ENCODE assay signal across 19 cellular contexts in the genomic region with DNA sequence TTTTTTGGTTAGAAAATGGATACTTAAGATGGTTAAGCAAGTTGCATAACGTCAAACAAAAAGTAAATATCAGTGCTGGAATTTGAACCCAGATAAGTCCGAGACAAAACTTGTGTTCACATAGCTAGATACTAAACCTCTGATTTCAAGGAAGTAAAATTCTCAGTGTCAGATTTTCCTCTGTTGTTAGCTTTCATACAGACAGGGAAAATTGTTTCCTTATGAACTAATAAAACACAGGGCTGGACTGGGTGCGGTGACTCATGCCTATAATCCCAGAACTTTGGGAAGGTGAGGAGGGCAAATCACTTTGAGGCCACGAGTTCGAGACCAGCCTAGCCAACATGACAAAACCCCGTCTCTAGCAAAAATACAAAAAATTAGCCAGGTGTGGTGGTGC. TPM values are rescaled to one million over a fixed set of nuclear protein-coding genes. Genes with fewer than 3 reads are reported as not detected.
DNase-seq lines count a peak whose midpoint lies in the region; ATAC-seq and TF ChIP-seq lines count a peak whose summit lies in the region.
"Had no signal": no experiment of that assay in that cellular context is flagged by ENCODE, and none has a peak within 500 bp of the region (broad histone marks: within the 10 kb centered on the region; RNA-seq: fewer than 3 reads in every experiment).

No MANE protein-coding gene starts in this region.

- 39 to 72% (median 51%) methylated on average over 6 of the region's 6 CpGs for WGBS in stomach, 5 donors

- H3K4me1 ChIP-seq in PC-3 (ENCODE audit: insufficient read depth, low read length), result no peaks in the 10 kb centered on the region
- H3K4me1 ChIP-seq in stomach, result peaks cover 15 to 37% (median 26%) of the 10 kb centered on the region in 4 donors

- H3K9ac ChIP-seq in PC-3 (ENCODE audit: low read length), result no peak overlapping the region
- H3K9ac ChIP-seq: SK-N-SH had no signal

- no peak overlapping the region for H3K27ac Mint-ChIP-seq in activated CD8-positive, alpha-beta memory T cell treated with anti-CD3 and anti-CD28 coated beads, Interleukin-2, amount 10 ng/mL, durations not matched to agents 7 days and 5 days
- H3K27ac Mint-ChIP-seq: activated CD4-positive, alpha-beta T cell treated with anti-CD3 and anti-CD28 coated beads for 36 hours; memory B cell; stimulated activated naive B cell treated with anti-CD40 and anti-IgM and Interleukin-4, amounts not matched to agents 10 μg/mL and 1 μg/mL and 100 μg/mL, for 72 hours had no signal

- H3K27me3 ChIP-seq in PC-3 (ENCODE audit: low read length) (no peaks in the 10 kb centered on the region), stomach (no peaks in the 10 kb centered on the region)
- H3K27me3 ChIP-seq: tibial artery had no signal

- H3K36me3 Mint-ChIP-seq in activated CD8-positive, alpha-beta memory T cell treated with anti-CD3 and anti-CD28 coated beads, Interleukin-2, amount 10 ng/mL, durations not matched to agents 7 days and 5 days, result peaks cover 26% of the 10 kb centered on the region

- no peak overlapping the region for H3K4me3 Mint-ChIP-seq in activated CD8-positive, alpha-beta memory T cell treated with anti-CD3 and anti-CD28 coated beads, Interleukin-2, amount 10 ng/mL, durations not matched to agents 7 days and 5 days
- H3K4me3 Mint-ChIP-seq: activated CD4-positive, alpha-beta T cell treated with anti-CD3 and anti-CD28 coated beads for 36 hours; CD14-positive monocyte; memory B cell; stimulated activated naive B cell treated with anti-CD40 and anti-IgM and Interleukin-4, amounts not matched to agents 10 μg/mL and 1 μg/mL and 100 μg/mL, for 72 hours had no signal

- peaks cover 4% of the 10 kb centered on the region; the same call in 1 of the 2 replicates for H3K36me3 ChIP-seq in PC-3 (ENCODE audit: low read depth, low read length)
- H3K36me3 ChIP-seq in stomach, result peaks cover 0 to 9% (median under 1%) of the 10 kb centered on the region in 4 donors
- H3K36me3 ChIP-seq: tibial artery had no signal

- no peak for TF ChIP-seq POLR2A in stomach (IDR thresholded peaks at IDR 0.05)

- H3K4me3 ChIP-seq in PC-3 (ENCODE audit: low read length), result no peak overlapping the region
- no peak overlapping the region for H3K4me3 ChIP-seq in foreskin fibroblast (ENCODE audit: low read depth in 1 of 2, low read length in 2 of 2)
- no peak overlapping the region for H3K4me3 ChIP-seq in stomach
- H3K4me3 ChIP-seq: tibial artery had no signal

- DNase-seq in GM03348 (ENCODE audit: low spot score), result peak; percentile 34
- DNase-seq in PC-3, result peak; percentile 41
- peak; percentile 23 to 60 for DNase-seq in foreskin fibroblast
- DNase-seq in stomach, result peak; percentile 52
- no peak for DNase-seq in left ventricle myocardium superior
- DNase-seq in cerebellar cortex (ENCODE audit: low spot score), result no peak
- DNase-seq in activated CD8-positive, alpha-beta memory T cell treated with anti-CD3 and anti-CD28 coated beads, Interleukin-2, amount 10 ng/mL, durations not matched to agents 7 days and 5 days, result no peak
- DNase-seq in middle frontal gyrus (ENCODE audit: extremely low spot score, low spot score), result no peak
- DNase-seq: activated CD4-positive, alpha-beta T cell treated with anti-CD3 and anti-CD28 coated beads for 36 hours; activated gamma-delta T cell; anterior cingulate cortex; KBM-7; NCI-H1105 treated with DMSO at 0.1 percent for 48 hours; SK-N-SH; stimulated activated naive B cell treated with anti-CD40 and anti-IgM and Interleukin-4, amounts not matched to agents 10 μg/mL and 1 μg/mL and 100 μg/mL, for 72 hours; T1000; tibial artery had no signal

- CTCF ChIA-PET in PC-3 (lab: Charles Lee), result interaction anchor here (0.6 kb wide), 1 partner anchor 817 kb away, joined by 3 read pairs; no protein-coding TSS in a partner anchor
- CTCF ChIA-PET in activated CD8-positive, alpha-beta memory T cell treated with anti-CD3 and anti-CD28 coated beads, Interleukin-2, amount 10 ng/mL, durations not matched to agents 7 days and 5 days (lab: Charles Lee), result interaction anchor here (0.9 kb wide), 1 partner anchor 26 kb away, joined by 3 read pairs; no protein-coding TSS in a partner anchor

- no peak overlapping the region for H3K4me2 ChIP-seq in PC-3 (ENCODE audit: low read length)
- H3K4me2 ChIP-seq: SK-N-SH had no signal

- H3K27ac ChIP-seq in PC-3 (ENCODE audit: low read length) (no peak overlapping the region), stomach (peak overlapping the region in 4 of 5 donors; percentile 7 to 70 (median 49))
- H3K27ac ChIP-seq: tibial artery had no signal

- BruUV-seq in PC-3 (replicated peaks; lab: Mats Ljungman, UMichigan), result no TSS peak

- POLR2A ChIA-PET in PC-3 (lab: Charles Lee; ENCODE audit: unreplicated experiment), result no interaction called here

- H2AFZ ChIP-seq in PC-3 (ENCODE audit: low read length), result no peak overlapping the region

- intact Hi-C loops in PC-3 (cut with micrococcal nuclease), result loop anchor here (10.0 kb wide), 1 partner anchor 289 kb away; the partner anchor contains the start of gene NTPCR
- intact Hi-C loops in stomach (cut with DNase I; ENCODE audit: low total_unique reads), result no loop called here
- intact Hi-C loops in left ventricle myocardium superior (cut with micrococcal nuclease), result no loop called here

- H3K79me2 ChIP-seq in PC-3 (ENCODE audit: low read length), result no peaks in the 10 kb centered on the region

- H3K27me3 Mint-ChIP-seq in activated CD8-positive, alpha-beta memory T cell treated with anti-CD3 and anti-CD28 coated beads, Interleukin-2, amount 10 ng/mL, durations not matched to agents 7 days and 5 days, result no peaks in the 10 kb centered on the region
- H3K27me3 Mint-ChIP-seq: activated CD4-positive, alpha-beta T cell treated with anti-CD3 and anti-CD28 coated beads for 36 hours; memory B cell; stimulated activated naive B cell treated with anti-CD40 and anti-IgM and Interleukin-4, amounts not matched to agents 10 μg/mL and 1 μg/mL and 100 μg/mL, for 72 hours had no signal

- no peak for TF ChIP-seq CTCF in PC-3 (conservative IDR thresholded peaks at IDR 0.05; ENCODE audit: low read depth, low read length)
- no peak for TF ChIP-seq CTCF in foreskin fibroblast (IDR thresholded peaks at IDR 0.05; ENCODE audit: low read depth, low read length)
- no peak for TF ChIP-seq CTCF in stomach (IDR thresholded peaks at IDR 0.05)

- H4K20me1 ChIP-seq in PC-3 (ENCODE audit: low read length), result no peaks in the 10 kb centered on the region

- H3K9me2 ChIP-seq in PC-3 (replicated peaks; ENCODE audit: low read length), result no peaks in the 10 kb centered on the region
- H3K9me2 ChIP-seq: SK-N-SH had no signal

- H3K9me3 ChIP-seq in PC-3 (ENCODE audit: low read length) (no peaks in the 10 kb centered on the region), stomach (no peaks in the 10 kb centered on the region)
- H3K9me3 ChIP-seq: SK-N-SH, tibial artery had no signal

- ATAC-seq in PC-3, result peak; percentile 44
- no peak for ATAC-seq in left ventricle myocardium superior
- no peak for ATAC-seq in activated CD8-positive, alpha-beta memory T cell treated with anti-CD3 and anti-CD28 coated beads, Interleukin-2, amount 10 ng/mL, durations not matched to agents 7 days and 5 days
- ATAC-seq: activated CD4-positive, alpha-beta T cell treated with anti-CD3 and anti-CD28 coated beads for 36 hours; stimulated activated naive B cell treated with anti-CD40 and anti-IgM and Interleukin-4, amounts not matched to agents 10 μg/mL and 1 μg/mL and 100 μg/mL, for 72 hours had no signal

- no peak for TF ChIP-seq EP300 in stomach (IDR thresholded peaks at IDR 0.05)

- H3K9me3 Mint-ChIP-seq in activated CD8-positive, alpha-beta memory T cell treated with anti-CD3 and anti-CD28 coated beads, Interleukin-2, amount 10 ng/mL, durations not matched to agents 7 days and 5 days (ENCODE audit: low read depth), result no peaks in the 10 kb centered on the region
- H3K9me3 Mint-ChIP-seq: memory B cell; stimulated activated naive B cell treated with anti-CD40 and anti-IgM and Interleukin-4, amounts not matched to agents 10 μg/mL and 1 μg/mL and 100 μg/mL, for 72 hours had no signal

- H3K4me1 Mint-ChIP-seq in activated CD8-positive, alpha-beta memory T cell treated with anti-CD3 and anti-CD28 coated beads, Interleukin-2, amount 10 ng/mL, durations not matched to agents 7 days and 5 days, result peaks cover 8% of the 10 kb centered on the region
- H3K4me1 Mint-ChIP-seq: activated CD4-positive, alpha-beta T cell treated with anti-CD3 and anti-CD28 coated beads for 36 hours; memory B cell; stimulated activated naive B cell treated with anti-CD40 and anti-IgM and Interleukin-4, amounts not matched to agents 10 μg/mL and 1 μg/mL and 100 μg/mL, for 72 hours had no signal

- no peaks in the 10 kb centered on the region for H3F3A ChIP-seq in PC-3 (ENCODE audit: low read length, unreplicated experiment)

RNA-seq across cellular contexts. Expression of gene PCNX2, which starts 51.3 kb away (rescaled TPM):
- 17.3 and 34.6 TPM in 2 replicates for total RNA-seq in PC-3 (2014; rRNA removed)
- total RNA-seq in stomach, result 10 to 100 TPM in 3 of 5 donors, 1 to 10 TPM in 2; 5.9 to 34.4 (median 10.4) TPM
- polyA plus RNA-seq in stomach, result 10 to 100 TPM in 1 of 3 donors, 1 to 10 TPM in 2; 3.0 to 15.4 (median 6.0) TPM
- 1.3 TPM for total RNA-seq in left ventricle myocardium superior
- total RNA-seq in activated CD8-positive, alpha-beta memory T cell treated with anti-CD3 and anti-CD28 coated beads, Interleukin-2, amount 10 ng/mL, durations not matched to agents 7 days and 5 days, result 10 to 100 TPM; 17.6 to 31.7 TPM

Comparison
In these comparisons a context has a peak if more than half of its experiments do, and no peak if none do; other contexts are left out.
1. DNase-seq: peak in GM03348 (single experiment), PC-3 (single experiment), foreskin fibroblast (2 of 2) and stomach (single experiment); none in left ventricle myocardium superior (single experiment), cerebellar cortex (single experiment), activated CD8-positive, alpha-beta memory T cell treated with anti-CD3 and anti-CD28 coated beads, Interleukin-2, amount 10 ng/mL, durations not matched to agents 7 days and 5 days (single experiment) and middle frontal gyrus (single experiment).